In the genomic region with DNA sequence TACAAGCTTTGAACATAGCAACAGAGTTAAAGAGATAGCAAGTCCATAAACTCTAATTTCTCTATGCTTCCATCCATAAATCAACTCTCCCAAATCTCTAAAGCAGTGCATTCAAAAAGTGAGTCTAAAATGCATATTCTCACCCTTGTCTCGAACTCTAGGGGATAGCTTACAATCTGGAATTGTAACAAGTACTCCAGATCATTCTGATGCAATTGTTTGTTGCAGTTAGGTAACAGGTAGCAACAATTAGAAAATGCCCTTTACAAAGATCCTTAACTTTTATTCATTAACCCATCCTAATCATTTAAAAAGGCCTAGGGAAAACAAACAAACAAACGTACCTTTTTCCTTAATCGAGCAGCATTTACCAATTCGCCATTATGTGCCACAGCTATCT, we compare ENCODE assay signal across 2 cellular contexts.
TF ChIP-seq lines count a peak whose summit lies in the region.

No MANE protein-coding gene starts in this region.

TF ChIP-seq in GM23338, 12 proteins besides CTCF, POLR2A, EP300 and RAD21:
- no peak for TF ChIP-seq ZNF114 (CRISPR knock-in tag; IDR thresholded peaks at IDR 0.05)
- TF ChIP-seq NANOG (IDR thresholded peaks at IDR 0.05; ENCODE audit: borderline replicate concordance): no peak
- no peak for TF ChIP-seq EZH2phosphoT487 (IDR thresholded peaks at IDR 0.05; ENCODE audit: unreplicated experiment)
- no peak for TF ChIP-seq ZNF331 (CRISPR knock-in tag; IDR thresholded peaks at IDR 0.05; ENCODE audit: low read depth)

TF ChIP-seq in K562, 482 proteins besides CTCF, POLR2A, EP300 and RAD21:
- TF ChIP-seq, protein P1, sequence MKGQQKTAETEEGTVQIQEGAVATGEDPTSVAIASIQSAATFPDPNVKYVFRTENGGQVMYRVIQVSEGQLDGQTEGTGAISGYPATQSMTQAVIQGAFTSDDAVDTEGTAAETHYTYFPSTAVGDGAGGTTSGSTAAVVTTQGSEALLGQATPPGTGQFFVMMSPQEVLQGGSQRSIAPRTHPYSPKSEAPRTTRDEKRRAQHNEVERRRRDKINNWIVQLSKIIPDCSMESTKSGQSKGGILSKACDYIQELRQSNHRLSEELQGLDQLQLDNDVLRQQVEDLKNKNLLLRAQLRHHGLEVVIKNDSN (CRISPR knock-in tag; IDR thresholded peaks at IDR 0.05): no peak
- no peak for TF ChIP-seq RNF2 (IDR thresholded peaks at IDR 0.05)
- TF ChIP-seq CEBPG (CRISPR knock-in tag; IDR thresholded peaks at IDR 0.05): no peak
- TF ChIP-seq CEBPG (tag; conservative IDR thresholded peaks at IDR 0.05 in 1 of 2, IDR thresholded peaks at IDR 0.05 in 1 of 2): peak; percentile 40 to 48; a peak in 3 of 4 replicates
- TF ChIP-seq GTF2F1 (IDR thresholded peaks at IDR 0.05; ENCODE audit: low read depth, low read length): no peak
TF ChIP-seq in K562: peak in this region for 1.
